Comparison of ENCODE assay signal across 15 cellular contexts in genomic region chr10:59586407-59586891, GRCh38.
"Had no signal": no experiment of that assay in that cellular context is flagged by ENCODE, and none has a peak within 500 bp of the region (broad histone marks: within the 10 kb centered on the region; RNA-seq: fewer than 3 reads in every experiment).

No MANE protein-coding gene starts in this region.

- H3K9me3 ChIP-seq: testis had no signal

- DNase-seq: activated CD4-positive, alpha-beta memory T cell treated with anti-CD3 and anti-CD28 coated beads for 36 hours; activated naive CD8-positive, alpha-beta T cell treated with anti-CD3 and anti-CD28 coated beads, Interleukin-2, amount 10 ng/mL, durations not matched to agents 7 days and 5 days; activated T-cell treated with anti-CD3 and anti-CD28 coated beads, Interleukin-2, amount 50 U/mL, for 48 hours; effector CD4-positive, alpha-beta T cell; erythroblast; glutamatergic neuron; left cardiac atrium; nephron progenitor cell; stimulated activated CD4-positive, alpha-beta T cell treated with anti-CD3 and anti-CD28 coated beads, Interleukin-2, amount 100 ng/mL, for 48 hours; stimulated activated CD8-positive, alpha-beta memory T cell treated with anti-CD3 and anti-CD28 coated beads, Interleukin-4, amount 100 ng/mL, for 48 hours; stimulated activated naive CD8-positive, alpha-beta T cell treated with anti-CD3 and anti-CD28 coated beads, Interleukin-15, Interleukin-2, amounts not matched to agents 100 U/mL and 50 U/mL, for 24 hours; testis had no signal

- H3K4me1 ChIP-seq: testis had no signal

- ATAC-seq: activated CD4-positive, CD25-positive, alpha-beta regulatory T cell treated with anti-CD3 and anti-CD28 coated beads, Interleukin-2, amount 50 U/mL, for 24 hours; left cardiac atrium; stimulated activated naive CD8-positive, alpha-beta T cell treated with anti-CD3 and anti-CD28 coated beads, Interleukin-15, Interleukin-2, amounts not matched to agents 100 U/mL and 50 U/mL, for 24 hours had no signal

- H3K27me3 ChIP-seq: testis had no signal

- FAIRE-seq: TTC549 had no signal

- H3K27ac ChIP-seq: testis had no signal

- H3K4me3 ChIP-seq: lung, testis had no signal
